ENCODE assay signal across 9 cellular contexts in the genomic region with DNA sequence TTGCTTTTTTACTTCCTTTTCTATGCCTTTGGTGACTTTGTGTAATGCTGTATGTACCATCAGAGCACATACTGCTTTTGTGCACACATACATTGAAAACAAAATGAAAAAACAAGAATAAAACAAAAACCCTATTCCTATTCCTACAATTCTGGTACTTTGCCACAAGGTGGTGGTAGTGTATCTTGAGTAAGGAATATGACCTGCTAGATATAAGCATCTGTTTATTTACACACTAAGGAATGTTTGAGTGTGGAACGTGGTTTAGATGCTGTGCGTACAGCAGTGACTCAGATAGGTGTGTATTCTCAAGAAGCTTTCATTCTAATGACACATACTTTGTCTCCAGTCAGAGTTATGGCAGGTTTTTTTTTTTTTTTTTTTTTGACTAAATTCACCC.
DNase-seq lines count a peak whose midpoint lies in the region; ATAC-seq and TF ChIP-seq lines count a peak whose summit lies in the region.
"Had no signal": no experiment of that assay in that cellular context is flagged by ENCODE, and none has a peak within 500 bp of the region (broad histone marks: within the 10 kb centered on the region; RNA-seq: fewer than 3 reads in every experiment).

No MANE protein-coding gene starts in this region.

- H3K4me3 ChIP-seq in fibroblast of villous mesenchyme (ENCODE audit: low read depth, low read length) = peak overlapping the region; percentile 40
- H3K4me3 ChIP-seq: stomach had no signal

- TF ChIP-seq CTCF in fibroblast of villous mesenchyme (IDR thresholded peaks at IDR 0.05; ENCODE audit: insufficient read depth, low read depth, low read length) = peak; percentile 58

- peak; percentile 5 for DNase-seq in stimulated activated CD4-positive, alpha-beta T cell treated with anti-CD3 and anti-CD28 coated beads, Interleukin-15, amount 100 ng/mL, for 24 hours
- DNase-seq in stimulated activated CD4-positive, alpha-beta T cell treated with anti-CD3 and anti-CD28 coated beads, Interleukin-12 subunit alpha, Interleukin-12 subunit beta, amount 100 ng/mL, for 4 hours = no peak
- peak; percentile 32 for DNase-seq in OCI-M1 (lab: John Stamatoyannopoulos, UW)
- peak; percentile 75 for DNase-seq in fibroblast of villous mesenchyme (ENCODE audit: low read depth)
- DNase-seq in cortex of kidney (lab: John Stamatoyannopoulos, UW) = no peak
- no peak for DNase-seq in NCI-H2196 (lab: John Stamatoyannopoulos, UW; ENCODE audit: unreplicated experiment)
- DNase-seq: stomach had no signal

- ATAC-seq in GM21515 (IDR thresholded peaks at IDR 0.05; ENCODE audit: unreplicated experiment) (no peak), HG02938 (IDR thresholded peaks at IDR 0.05; ENCODE audit: unreplicated experiment) (no peak)

Comparison
In these comparisons a context has a peak if more than half of its experiments do, and no peak if none do; other contexts are left out.
1. DNase-seq: peak in stimulated activated CD4-positive, alpha-beta T cell treated with anti-CD3 and anti-CD28 coated beads, Interleukin-15, amount 100 ng/mL, for 24 hours (single experiment), OCI-M1 (single experiment) and fibroblast of villous mesenchyme (single experiment); none in stimulated activated CD4-positive, alpha-beta T cell treated with anti-CD3 and anti-CD28 coated beads, Interleukin-12 subunit alpha, Interleukin-12 subunit beta, amount 100 ng/mL, for 4 hours (single experiment), cortex of kidney (single experiment) and NCI-H2196 (single experiment).